11 cellular contexts compared by ENCODE assay signal in genomic region chr11:10728779-10729472, GRCh38. TPM values are rescaled to one million over a fixed set of nuclear protein-coding genes. Genes with fewer than 3 reads are reported as not detected.
DNase-seq lines count a peak whose midpoint lies in the region; ATAC-seq, FAIRE-seq and TF ChIP-seq lines count a peak whose summit lies in the region.
"Had no signal": no experiment of that assay in that cellular context is flagged by ENCODE, and none has a peak within 500 bp of the region (broad histone marks: within the 10 kb centered on the region; RNA-seq: fewer than 3 reads in every experiment).

No MANE protein-coding gene starts in this region.

- H3K4me3 Mint-ChIP-seq in chondrocyte (ENCODE audit: unreplicated experiment): peak overlapping the region; percentile 57
- peak overlapping the region in 1 of 2 donors; percentile 69 for H3K4me3 Mint-ChIP-seq in CD14-positive monocyte
- H3K4me3 Mint-ChIP-seq: activated B cell treated with CpG ODN at 0.5 μM for 24 hours; central memory CD8-positive, alpha-beta T cell had no signal

- H3K27ac ChIP-seq in HUES48 (ENCODE audit: low read depth, low read length): no peak overlapping the region
- no peak overlapping the region for H3K27ac ChIP-seq in kidney (ENCODE audit: low read depth in 2 of 2, low read length in 2 of 2)
- H3K27ac ChIP-seq in testis: no peak overlapping the region
- H3K27ac ChIP-seq in SJCRH30: no peak overlapping the region

- H3K9ac ChIP-seq in HUES48 (ENCODE audit: low read depth, low read length): peak overlapping the region; percentile 54; the same call in 1 of the 2 replicates
- no peak overlapping the region for H3K9ac ChIP-seq in kidney (ENCODE audit: low read length in 2 of 2)

- TF ChIP-seq POLR2A in testis (IDR thresholded peaks at IDR 0.05): no peak

- H3K27ac Mint-ChIP-seq in chondrocyte (ENCODE audit: unreplicated experiment): no peak overlapping the region
- peak overlapping the region in 1 of 7 donors; percentile 23 for H3K27ac Mint-ChIP-seq in CD14-positive monocyte
- H3K27ac Mint-ChIP-seq: activated B cell treated with CpG ODN at 0.5 μM for 24 hours had no signal

- TF ChIP-seq CTCF in chondrocyte (IDR thresholded peaks at IDR 0.05) (no peak), kidney (IDR thresholded peaks at IDR 0.05; ENCODE audit: borderline replicate concordance, extremely low read depth, insufficient read depth) (no peak), testis (IDR thresholded peaks at IDR 0.05) (no peak), CD14-positive monocyte (IDR thresholded peaks at IDR 0.05) (no peak)

- 37 to 46% methylated on average over 18 to 19 of the region's 20 CpGs for WGBS in testis, 2 donors

- H3K36me3 ChIP-seq in HUES48 (ENCODE audit: control insufficient read depth, insufficient read depth, low read length) (no peaks in the 10 kb centered on the region), kidney (ENCODE audit: control insufficient read depth in 1 of 2, insufficient read depth in 2 of 2, low read length in 2 of 2) (no peaks in the 10 kb centered on the region), testis (ENCODE audit: low read depth, missing control alignments) (no peaks in the 10 kb centered on the region), SJCRH30 (no peaks in the 10 kb centered on the region)

- H3K36me3 Mint-ChIP-seq in chondrocyte (ENCODE audit: low read depth) (no peaks in the 10 kb centered on the region), CD14-positive monocyte (peaks cover 23 to 27% of the 10 kb centered on the region in 2 donors)

- no peak for DNase-seq in chondrocyte (ENCODE audit: low spot score)
- peak; percentile 69 for DNase-seq in kidney
- DNase-seq in testis: peak; percentile 39
- no peak for DNase-seq in SJCRH30
- DNase-seq in cerebellar cortex (ENCODE audit: low spot score): no peak
- no peak for DNase-seq in CD14-positive monocyte (ENCODE audit: low spot score)
- DNase-seq: activated B cell treated with CpG ODN at 0.5 μM for 24 hours; stimulated activated naive CD4-positive, alpha-beta T cell had no signal

- H3K27me3 ChIP-seq in HUES48 (ENCODE audit: control insufficient read depth, insufficient read depth, low read length) (no peaks in the 10 kb centered on the region), testis (no peaks in the 10 kb centered on the region), SJCRH30 (0 out of 2 replicates have a peak, but pooled peaks cover 2% of the 10 kb centered on the region)

- peaks cover 11% of the 10 kb centered on the region for H3K4me1 Mint-ChIP-seq in chondrocyte (ENCODE audit: low read depth)
- H3K4me1 Mint-ChIP-seq in CD14-positive monocyte: peaks cover 38% of the 10 kb centered on the region

- peaks cover 7% of the 10 kb centered on the region for H3K9me3 Mint-ChIP-seq in chondrocyte (ENCODE audit: low read depth)
- H3K9me3 Mint-ChIP-seq in CD14-positive monocyte: peaks cover 7 to 27% (median 18%) of the 10 kb centered on the region in 7 donors
- H3K9me3 Mint-ChIP-seq: activated B cell treated with CpG ODN at 0.5 μM for 24 hours; central memory CD8-positive, alpha-beta T cell had no signal

- no peaks in the 10 kb centered on the region for H3K4me1 ChIP-seq in HUES48 (ENCODE audit: control insufficient read depth, insufficient read depth, low read length)
- no peaks in the 10 kb centered on the region for H3K4me1 ChIP-seq in kidney (ENCODE audit: control insufficient read depth in 1 of 2, insufficient read depth in 1 of 2, low read depth in 1 of 2, low read length in 2 of 2)
- no peaks in the 10 kb centered on the region for H3K4me1 ChIP-seq in testis
- no peaks in the 10 kb centered on the region for H3K4me1 ChIP-seq in SJCRH30

- H3K27me3 Mint-ChIP-seq in chondrocyte (ENCODE audit: low read depth) (no peaks in the 10 kb centered on the region), CD14-positive monocyte (ENCODE audit: low read depth in 3 of 3) (peaks cover 43 to 65% (median 50%) of the 10 kb centered on the region in 3 donors)
- H3K27me3 Mint-ChIP-seq: activated B cell treated with CpG ODN at 0.5 μM for 24 hours had no signal

- intact Hi-C loops in kidney (cut with DNase I) (no loop called here), testis (cut with DNase I; ENCODE audit: low total_unique reads) (no loop called here), CD14-positive monocyte (cut with micrococcal nuclease) (loop anchor here in 1 of 2 donors (10.0 kb wide), 1 partner anchor 54 kb away; no protein-coding TSS in a partner anchor)

- ATAC-seq in HG02798 (IDR thresholded peaks at IDR 0.05; ENCODE audit: poor library complexity, unreplicated experiment): no peak

- peak overlapping the region; percentile 78 for H3K4me3 ChIP-seq in HUES48 (ENCODE audit: low read depth, low read length)
- no peak overlapping the region for H3K4me3 ChIP-seq in kidney (ENCODE audit: low read length in 2 of 2)
- peak overlapping the region in 1 of 2 donors; percentile 18 for H3K4me3 ChIP-seq in testis
- H3K4me3 ChIP-seq in SJCRH30: no peak overlapping the region

- H3K9me3 ChIP-seq in HUES48 (ENCODE audit: control insufficient read depth, insufficient read depth, low read length): no peaks in the 10 kb centered on the region
- peaks cover 0 to 5% of the 10 kb centered on the region in 2 donors for H3K9me3 ChIP-seq in kidney (ENCODE audit: control insufficient read depth in 1 of 2, low read length in 2 of 2)
- H3K9me3 ChIP-seq in testis: no peaks in the 10 kb centered on the region
- 0 out of 2 replicates have a peak, but pooled peaks cover 4% of the 10 kb centered on the region for H3K9me3 ChIP-seq in SJCRH30 (replicated peaks)

- no peak for FAIRE-seq in kidney (lab: Jason Lieb, UNC)

RNA-seq across cellular contexts. Expression of gene CTR9, which starts 22.1 kb away (rescaled TPM):
- total RNA-seq in chondrocyte (24.7 to 29.9 TPM (median 26.6 TPM) in 3 replicates), kidney (33.3 TPM), testis (10 to 100 TPM; 47.3 to 50.9 TPM)
- polyA plus RNA-seq in kidney (ENCODE audit: insufficient read depth, low read depth, low replicate concordance) (16.7 TPM), testis (ENCODE audit: insufficient read depth, low read depth, low replicate concordance) (48.6 TPM), CD14-positive monocyte (10 to 100 TPM; 18.3 to 37.5 TPM)
- total RNA-seq in SJCRH30 (2014; rRNA removed; shearing (Covaris generic)): 53.0 and 55.2 TPM in 2 replicates

RNA-seq across cellular contexts. Expression of gene IRAG1, which starts 35.4 kb away (rescaled TPM):
- total RNA-seq in chondrocyte: 19.2 to 51.0 TPM (median 50.6 TPM) in 3 replicates
- total RNA-seq in kidney: 38.1 TPM
- polyA plus RNA-seq in kidney (ENCODE audit: insufficient read depth, low read depth, low replicate concordance): 7.0 TPM
- 10 to 100 TPM; 17.7 to 23.1 TPM for total RNA-seq in testis
- polyA plus RNA-seq in testis (ENCODE audit: insufficient read depth, low read depth, low replicate concordance): 28.6 TPM
- not detected in 2 replicates for total RNA-seq in SJCRH30 (2014; rRNA removed; shearing (Covaris generic))
- polyA plus RNA-seq in CD14-positive monocyte: 1 to 10 TPM; 3.0 to 3.3 TPM
- total RNA-seq: activated B cell treated with CpG ODN at 0.5 μM for 24 hours had no signal

Comparison
In these comparisons a context has a peak if more than half of its experiments do, and no peak if none do; other contexts are left out.
1. DNase-seq: peak in kidney (single experiment) and testis (single experiment); none in chondrocyte (single experiment), SJCRH30 (0 of 2), cerebellar cortex (single experiment) and CD14-positive monocyte (single experiment).
2. RNA of gene IRAG1, which starts 35.4 kb away (total RNA-seq): 19.2 to 51.0 TPM in chondrocyte, 38.1 TPM in kidney (single experiment) and 17.7 to 23.1 TPM in testis; not detected in SJCRH30; every median in the first group is over 10 times any median in the second.